In the genomic region with DNA sequence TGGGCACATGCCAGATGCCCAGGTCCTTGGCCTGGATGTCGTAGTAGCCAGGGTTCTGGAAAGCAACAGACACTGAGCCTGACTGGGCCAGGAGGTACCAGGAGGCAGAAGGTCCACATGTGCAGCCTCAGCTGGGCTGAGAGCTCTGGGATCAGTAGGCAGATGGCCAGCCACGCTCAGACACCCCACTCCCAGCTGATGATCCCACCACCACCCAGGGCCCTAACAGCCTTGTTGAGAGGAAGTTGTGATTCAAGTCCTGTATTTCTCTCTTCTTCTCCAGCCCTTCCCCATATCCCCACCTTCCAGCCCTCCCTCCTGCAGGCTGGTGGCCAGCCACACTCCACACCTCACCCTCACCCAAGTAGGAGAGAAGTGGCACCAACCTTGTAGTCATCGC, we compare ENCODE assay signal across 18 cellular contexts. TPM values are rescaled to one million over a fixed set of nuclear protein-coding genes. Genes with fewer than 3 reads are reported as not detected.
"Had no signal": no experiment of that assay in that cellular context is flagged by ENCODE, and none has a peak within 500 bp of the region (broad histone marks: within the 10 kb centered on the region; RNA-seq: fewer than 3 reads in every experiment).

No MANE protein-coding gene starts in this region.

- H3K4me1 ChIP-seq: breast epithelium, gastrocnemius medialis had no signal

- H3K9ac ChIP-seq: SK-N-SH had no signal

- H3K4me2 ChIP-seq: SK-N-SH had no signal

- DNase-seq: cortex of kidney had no signal

- H3K9me3 Mint-ChIP-seq: activated B cell treated with CpG ODN at 0.5 μM for 24 hours; activated CD4-positive, alpha-beta memory T cell treated with anti-CD3 and anti-CD28 coated beads, Interleukin-2, amount 10 ng/mL, durations not matched to agents 7 days and 5 days; activated naive CD4-positive, alpha-beta T cell treated with anti-CD3 and anti-CD28 coated beads for 36 hours; activated T-cell treated with anti-CD3 and anti-CD28 coated beads, Interleukin-2, amount 50 U/mL, for 24 hours; activated T-helper 2 cell treated with anti-CD3 and anti-CD28 coated beads, Interferon-gamma antibody, Interleukin-2, Interleukin-4, amounts not matched to agents 10 μg/mL and 5 μg/mL and 100 μg/mL, durations not matched to agents 14 hours and 24 hours and 36 hours; mesothelial cell of epicardium; stimulated activated naive CD8-positive, alpha-beta T cell treated with anti-CD3 and anti-CD28 coated beads, Interleukin-15, amount 100 ng/mL, for 72 hours; T-helper 2 cell treated with Interferon-gamma antibody and Interleukin-4, amounts not matched to agents 5 μg/mL and 100 μg/mL, for 36 hours; type B pancreatic cell had no signal

- H3K36me3 Mint-ChIP-seq: mesothelial cell of epicardium, type B pancreatic cell had no signal

- H3K4me3 ChIP-seq: breast epithelium, gastrocnemius medialis, prostate gland, right atrium auricular region had no signal

- H3K9me2 ChIP-seq: SK-N-SH had no signal

- H3K36me3 ChIP-seq: breast epithelium, gastrocnemius medialis, prostate gland, right atrium auricular region had no signal

- H3K27ac ChIP-seq: breast epithelium, gastrocnemius medialis, right atrium auricular region had no signal

- ATAC-seq: gastrocnemius medialis had no signal

- H3K27me3 Mint-ChIP-seq: activated B cell treated with CpG ODN at 0.5 μM for 24 hours; activated CD4-positive, alpha-beta memory T cell treated with anti-CD3 and anti-CD28 coated beads, Interleukin-2, amount 10 ng/mL, durations not matched to agents 7 days and 5 days; activated T-cell treated with anti-CD3 and anti-CD28 coated beads, Interleukin-2, amount 50 U/mL, for 24 hours; stimulated activated naive CD8-positive, alpha-beta T cell treated with anti-CD3 and anti-CD28 coated beads, Interleukin-15, amount 100 ng/mL, for 72 hours had no signal

- H3K27ac Mint-ChIP-seq: activated B cell treated with CpG ODN at 0.5 μM for 24 hours; activated CD4-positive, alpha-beta memory T cell treated with anti-CD3 and anti-CD28 coated beads, Interleukin-2, amount 10 ng/mL, durations not matched to agents 7 days and 5 days; activated naive CD4-positive, alpha-beta T cell treated with anti-CD3 and anti-CD28 coated beads for 36 hours; activated T-cell treated with anti-CD3 and anti-CD28 coated beads, Interleukin-2, amount 50 U/mL, for 24 hours; activated T-helper 2 cell treated with anti-CD3 and anti-CD28 coated beads, Interferon-gamma antibody, Interleukin-2, Interleukin-4, amounts not matched to agents 10 μg/mL and 5 μg/mL and 100 μg/mL, durations not matched to agents 14 hours and 24 hours and 36 hours; T-helper 2 cell treated with Interferon-gamma antibody and Interleukin-4, amounts not matched to agents 5 μg/mL and 100 μg/mL, for 36 hours; type B pancreatic cell had no signal

- H3K9me3 ChIP-seq: breast epithelium, gastrocnemius medialis, prostate gland, right atrium auricular region, SK-N-SH had no signal

- H3K4me3 Mint-ChIP-seq: activated B cell treated with CpG ODN at 0.5 μM for 24 hours; activated CD4-positive, alpha-beta memory T cell treated with anti-CD3 and anti-CD28 coated beads, Interleukin-2, amount 10 ng/mL, durations not matched to agents 7 days and 5 days; activated naive CD4-positive, alpha-beta T cell treated with anti-CD3 and anti-CD28 coated beads for 36 hours; activated T-cell treated with anti-CD3 and anti-CD28 coated beads, Interleukin-2, amount 50 U/mL, for 24 hours; mesothelial cell of epicardium; stimulated activated naive CD8-positive, alpha-beta T cell treated with anti-CD3 and anti-CD28 coated beads, Interleukin-15, amount 100 ng/mL, for 72 hours; T-helper 2 cell treated with Interferon-gamma antibody and Interleukin-4, amounts not matched to agents 5 μg/mL and 100 μg/mL, for 36 hours; type B pancreatic cell had no signal

- H3K27me3 ChIP-seq: breast epithelium, gastrocnemius medialis, right atrium auricular region had no signal

RNA-seq across cellular contexts. Expression of a gene that starts 4.0 kb away (rescaled TPM):
- total RNA-seq: activated B cell treated with CpG ODN at 0.5 μM for 24 hours; activated CD4-positive, alpha-beta memory T cell treated with anti-CD3 and anti-CD28 coated beads, Interleukin-2, amount 10 ng/mL, durations not matched to agents 7 days and 5 days; activated naive CD4-positive, alpha-beta T cell treated with anti-CD3 and anti-CD28 coated beads for 36 hours; activated T-helper 2 cell treated with anti-CD3 and anti-CD28 coated beads, Interferon-gamma antibody, Interleukin-2, Interleukin-4, amounts not matched to agents 10 μg/mL and 5 μg/mL and 100 μg/mL, durations not matched to agents 14 hours and 24 hours and 36 hours; astrocyte; gastrocnemius medialis; temporal lobe had no signal
- polyA plus RNA-seq: neural cell, SK-N-SH had no signal
